Comparison of ENCODE assay signal across 14 cellular contexts in genomic region chr9:72807765-72808445, GRCh38.
DNase-seq lines count a peak whose midpoint lies in the region; ATAC-seq and TF ChIP-seq lines count a peak whose summit lies in the region.
"Had no signal": no experiment of that assay in that cellular context is flagged by ENCODE, and none has a peak within 500 bp of the region (broad histone marks: within the 10 kb centered on the region; RNA-seq: fewer than 3 reads in every experiment).

No MANE protein-coding gene starts in this region.

- H4K20me1 ChIP-seq in SU-DHL-6 (ENCODE audit: low read depth, low read length), result no peaks in the 10 kb centered on the region

- H3K27me3 ChIP-seq in SU-DHL-6 (ENCODE audit: low read length), result no peaks in the 10 kb centered on the region

- no peak overlapping the region for H3K4me2 ChIP-seq in SU-DHL-6 (ENCODE audit: low read depth, low read length, poor library complexity, severe bottlenecking)

- H3K36me3 ChIP-seq in SU-DHL-6 (ENCODE audit: low read length), result no peaks in the 10 kb centered on the region

- peak; percentile 58 for ATAC-seq in HG02623 (IDR thresholded peaks at IDR 0.05; ENCODE audit: unreplicated experiment)
- ATAC-seq in left cardiac atrium, result no peak
- no peak for ATAC-seq in GM21717 (IDR thresholded peaks at IDR 0.05; ENCODE audit: unreplicated experiment)

- no peaks in the 10 kb centered on the region for H3F3A ChIP-seq in SU-DHL-6 (ENCODE audit: insufficient read depth)

- H3K79me2 ChIP-seq in SU-DHL-6 (ENCODE audit: insufficient read depth, low read length), result no peaks in the 10 kb centered on the region

- peak; percentile 22 for TF ChIP-seq CTCF in SU-DHL-6 (IDR thresholded peaks at IDR 0.05; ENCODE audit: insufficient read depth, low read length, poor library complexity, severe bottlenecking)

- DNase-seq in ELR (ENCODE audit: low read depth) (peak; percentile 5), iPS-NIHi11 (ENCODE audit: low spot score) (peak; percentile 14), left cardiac atrium (no peak), NCI-H510A treated with DMSO at 0.1 percent for 48 hours (lab: John Stamatoyannopoulos, UW) (no peak)
- no peak for DNase-seq in stimulated activated CD8-positive, alpha-beta memory T cell treated with anti-CD3 and anti-CD28 coated beads, Interleukin-4, amount 100 ng/mL, for 48 hours
- DNase-seq: activated CD8-positive, alpha-beta memory T cell treated with anti-CD3 and anti-CD28 coated beads, Interleukin-2, amount 50 U/mL, for 48 hours; cerebellar nuclear complex; DMS79 treated with DMSO at 0.1 percent for 48 hours; hippocampal formation; NCI-H1694; stimulated activated CD4-positive, alpha-beta T cell treated with anti-CD3 and anti-CD28 coated beads, Interleukin-4, amount 100 ng/mL, for 4 hours had no signal

- no peak overlapping the region for H3K9ac ChIP-seq in SU-DHL-6 (ENCODE audit: low read length)

- H2AFZ ChIP-seq in SU-DHL-6 (ENCODE audit: low read depth, low read length, severe bottlenecking), result no peak overlapping the region

- intact Hi-C loops in left cardiac atrium (cut with DNase I), result no loop called here

- H3K9me3 ChIP-seq in SU-DHL-6 (ENCODE audit: insufficient read depth, low read length), result no peaks in the 10 kb centered on the region

- H3K9me2 ChIP-seq in SU-DHL-6 (replicated peaks; ENCODE audit: insufficient read depth, low read length), result no peaks in the 10 kb centered on the region

- H3K27ac ChIP-seq in SU-DHL-6 (ENCODE audit: low read depth, low read length), result no peak overlapping the region

- no peak overlapping the region for H3K4me3 ChIP-seq in SU-DHL-6 (ENCODE audit: insufficient read depth, low read length, poor library complexity, severe bottlenecking)

Comparison
In these comparisons a context has a peak if more than half of its experiments do, and no peak if none do; other contexts are left out.
1. DNase-seq: peak in ELR (single experiment) and iPS-NIHi11 (single experiment); none in left cardiac atrium (single experiment), stimulated activated CD8-positive, alpha-beta memory T cell treated with anti-CD3 and anti-CD28 coated beads, Interleukin-4, amount 100 ng/mL, for 48 hours (single experiment) and NCI-H510A treated with DMSO at 0.1 percent for 48 hours (single experiment).